8 cellular contexts compared by ENCODE assay signal in genomic region chr17:77331161-77331864, GRCh38.
A peak's percentile ranks its signal among the peaks of the same experiment; 100 is the strongest.
DNase-seq lines count a peak whose midpoint lies in the region; ATAC-seq and TF ChIP-seq lines count a peak whose summit lies in the region.

No MANE protein-coding gene starts in this region.

- POLR2A ChIA-PET in PC-3 (lab: Charles Lee; ENCODE audit: unreplicated experiment), result interaction anchor here (0.6 kb wide), 1 partner anchor 8 kb away, joined by 3 read pairs; no protein-coding TSS in a partner anchor

- peaks cover 91% of the 10 kb centered on the region for H3K79me2 ChIP-seq in PC-3 (ENCODE audit: low read length)

- H3K27me3 ChIP-seq in PC-3 (ENCODE audit: low read length), result no peaks in the 10 kb centered on the region

- H3K4me3 Mint-ChIP-seq in activated T-cell treated with anti-CD3 and anti-CD28 coated beads, Interleukin-2, amount 50 U/mL, for 4 hours, result peak overlapping the region; percentile 61
- peak overlapping the region; percentile 24 to 74 (median 56) for H3K4me3 Mint-ChIP-seq in nephron

- intact Hi-C loops in PC-3 (cut with micrococcal nuclease), result loop anchor here (1.0 to 5.0 kb wide), 3 partner anchors 99 to 164 kb away; no protein-coding TSS in a partner anchor

- peak; percentile 71 for DNase-seq in DMS53 treated with DMSO at 0.1 percent for 48 hours (lab: John Stamatoyannopoulos, UW; ENCODE audit: unreplicated experiment)
- DNase-seq in PC-3, result peak; percentile 97
- DNase-seq in activated T-cell treated with anti-CD3 and anti-CD28 coated beads, Interleukin-2, amount 50 U/mL, for 4 hours, result peak; percentile 98
- peak; percentile 80 for DNase-seq in fibroblast of gingiva (ENCODE audit: low read depth)
- DNase-seq in stimulated activated naive CD8-positive, alpha-beta T cell treated with anti-CD3 and anti-CD28 coated beads, Interleukin-15, Interleukin-2, amounts not matched to agents 100 U/mL and 50 U/mL, for 24 hours, result peak; percentile 98

- H3K36me3 ChIP-seq in KOPT-K1 (ENCODE audit: insufficient read depth, low read length) (no peaks in the 10 kb centered on the region), PC-3 (ENCODE audit: low read depth, low read length) (peaks cover 7% of the 10 kb centered on the region; the same call in 1 of the 2 replicates)

- peaks cover 9% of the 10 kb centered on the region; the same call in 1 of the 2 replicates for H4K20me1 ChIP-seq in PC-3 (ENCODE audit: low read length)

- no TSS peak for BruUV-seq in PC-3 (replicated peaks; lab: Mats Ljungman, UMichigan)

- no peak overlapping the region for H2AFZ ChIP-seq in PC-3 (ENCODE audit: low read length)

- peaks cover 46% of the 10 kb centered on the region for H3K4me1 Mint-ChIP-seq in activated T-cell treated with anti-CD3 and anti-CD28 coated beads, Interleukin-2, amount 50 U/mL, for 4 hours (ENCODE audit: low read depth)
- peaks cover 35% of the 10 kb centered on the region for H3K4me1 Mint-ChIP-seq in nephron

- no peaks in the 10 kb centered on the region for H3K9me3 Mint-ChIP-seq in activated T-cell treated with anti-CD3 and anti-CD28 coated beads, Interleukin-2, amount 50 U/mL, for 4 hours
- no peaks in the 10 kb centered on the region for H3K9me3 Mint-ChIP-seq in nephron

- H3K27me3 Mint-ChIP-seq in activated T-cell treated with anti-CD3 and anti-CD28 coated beads, Interleukin-2, amount 50 U/mL, for 4 hours (ENCODE audit: low read depth), result no peaks in the 10 kb centered on the region
- peaks cover 5% of the 10 kb centered on the region for H3K27me3 Mint-ChIP-seq in nephron (ENCODE audit: low read depth)

- H3K27ac ChIP-seq in KOPT-K1 (ENCODE audit: low read depth, low read length, poor library complexity, severe bottlenecking) (peak overlapping the region; percentile 74), PC-3 (ENCODE audit: low read length) (peak overlapping the region; percentile 89)

- peak overlapping the region; percentile 71 for H3K4me2 ChIP-seq in PC-3 (ENCODE audit: low read length)

- H3K9me2 ChIP-seq in PC-3 (replicated peaks; ENCODE audit: low read length), result no peaks in the 10 kb centered on the region

- CTCF ChIA-PET in PC-3 (lab: Charles Lee), result interaction anchor here (0.6 to 1.2 kb wide), 4 partner anchors 31 to 98 kb away, joined by 3 to 6 read pairs (median 4); no protein-coding TSS in a partner anchor

- H3K4me3 ChIP-seq in PC-3 (ENCODE audit: low read length), result peak overlapping the region; percentile 46; the same call in 1 of the 2 replicates

- H3K4me1 ChIP-seq in PC-3 (ENCODE audit: insufficient read depth, low read length), result peaks cover 35% of the 10 kb centered on the region

- TF ChIP-seq CTCF in PC-3 (conservative IDR thresholded peaks at IDR 0.05; ENCODE audit: low read depth, low read length) (peak; percentile 97), nephron (IDR thresholded peaks at IDR 0.05; ENCODE audit: unreplicated experiment in 3 of 3) (peak; percentile 88 to 92 (median 92))

- peak overlapping the region; percentile 41 to 79 (median 65) for H3K27ac Mint-ChIP-seq in nephron

- H3K9ac ChIP-seq in PC-3 (ENCODE audit: low read length), result peak overlapping the region; percentile 37

- H3K9me3 ChIP-seq in KOPT-K1 (ENCODE audit: insufficient read depth, low read length, poor library complexity, severe bottlenecking) (no peaks in the 10 kb centered on the region), PC-3 (ENCODE audit: low read length) (no peaks in the 10 kb centered on the region)

- ATAC-seq in GM21717 (IDR thresholded peaks at IDR 0.05; ENCODE audit: unreplicated experiment), result peak; percentile 47
- ATAC-seq in PC-3, result peak; percentile 71
- peak; percentile 86 to 89 for ATAC-seq in activated T-cell treated with anti-CD3 and anti-CD28 coated beads, Interleukin-2, amount 50 U/mL, for 4 hours
- ATAC-seq in stimulated activated naive CD8-positive, alpha-beta T cell treated with anti-CD3 and anti-CD28 coated beads, Interleukin-15, Interleukin-2, amounts not matched to agents 100 U/mL and 50 U/mL, for 24 hours, result peak; percentile 81

- no peaks in the 10 kb centered on the region for H3K36me3 Mint-ChIP-seq in activated T-cell treated with anti-CD3 and anti-CD28 coated beads, Interleukin-2, amount 50 U/mL, for 4 hours (ENCODE audit: insufficient read depth)
- no peaks in the 10 kb centered on the region for H3K36me3 Mint-ChIP-seq in nephron (ENCODE audit: low read depth)

- peaks cover 17% of the 10 kb centered on the region for H3F3A ChIP-seq in PC-3 (ENCODE audit: low read length, unreplicated experiment)

Comparison
In these comparisons a context has a peak if more than half of its experiments do, and no peak if none do; other contexts are left out.
1. Peak in every context shown above with its lines: DNase-seq, ATAC-seq, H3K4me3 ChIP-seq and H3K27ac ChIP-seq.